ENCODE assay signal across 8 cellular contexts in the genomic region with DNA sequence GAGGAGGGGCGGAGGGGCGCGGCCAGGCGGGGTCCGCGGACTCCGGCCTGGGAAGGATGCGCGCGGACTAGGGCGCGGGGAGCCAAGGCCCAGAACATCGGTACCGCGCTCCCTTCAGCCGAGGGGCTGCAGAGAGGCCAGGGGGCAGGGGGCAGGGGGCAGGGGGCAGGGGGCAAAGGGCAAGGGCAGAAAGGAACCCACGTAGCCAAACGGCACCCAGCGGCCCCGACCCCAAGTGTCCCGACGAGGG. TPM values are rescaled to one million over a fixed set of nuclear protein-coding genes. Genes with fewer than 3 reads are reported as not detected.
DNase-seq lines count a peak whose midpoint lies in the region; ATAC-seq, FAIRE-seq and TF ChIP-seq lines count a peak whose summit lies in the region.

No MANE protein-coding gene starts in this region.

- no peak overlapping the region for H3K9ac ChIP-seq in rectal smooth muscle tissue (ENCODE audit: low read length)

- H3K27me3 ChIP-seq in WERI-Rb-1 (ENCODE audit: insufficient read depth, low read depth, severe bottlenecking) (no peaks in the 10 kb centered on the region), rectal smooth muscle tissue (ENCODE audit: control insufficient read depth, insufficient read depth, low read length) (peaks cover 5% of the 10 kb centered on the region)

- H3K36me3 ChIP-seq in WERI-Rb-1 = peaks cover 16% of the 10 kb centered on the region; the same call in 1 of the 2 replicates
- no peaks in the 10 kb centered on the region for H3K36me3 ChIP-seq in rectal smooth muscle tissue (ENCODE audit: control insufficient read depth, insufficient read depth, low read length)

- ATAC-seq in Right ventricle myocardium inferior (peak; percentile 27), HG03097 (IDR thresholded peaks at IDR 0.05; ENCODE audit: low FRiP score, unreplicated experiment) (peak; percentile 8)

- no peak for FAIRE-seq in frontal cortex (lab: Jason Lieb, UNC)

- peaks cover 5% of the 10 kb centered on the region for H3K4me1 ChIP-seq in rectal smooth muscle tissue (ENCODE audit: control insufficient read depth, insufficient read depth, low read length)

- H3K4me3 ChIP-seq in WERI-Rb-1 (ENCODE audit: low read depth, low read length) (peak overlapping the region; percentile 78), rectal smooth muscle tissue (ENCODE audit: low read length) (peak overlapping the region; percentile 79)

- H3K27ac ChIP-seq in WERI-Rb-1 (peak overlapping the region; percentile 83), rectal smooth muscle tissue (ENCODE audit: low read depth, low read length) (peak overlapping the region; percentile 85)

- H3K9me3 ChIP-seq in WERI-Rb-1 (ENCODE audit: severe bottlenecking) = no peaks in the 10 kb centered on the region

- DNase-seq in Right ventricle myocardium inferior (ENCODE audit: missing footprints) (no peak), cardiac septum (ENCODE audit: low spot score) (no peak), WERI-Rb-1 (no peak), frontal cortex (ENCODE audit: low spot score in 2 of 2) (peak; percentile 78 to 85), 8988T (no peak), DMS114 treated with DMSO at 0.1 percent for 48 hours (lab: John Stamatoyannopoulos, UW; ENCODE audit: unreplicated experiment) (no peak)

- intact Hi-C loops in Right ventricle myocardium inferior (cut with DNase I) = loop anchor here (5.0 kb wide), 1 partner anchor 216 kb away; a partner anchor contains a TSS
- intact Hi-C loops in cardiac septum (cut with DNase I) = no loop called here

- TF ChIP-seq CTCF in WERI-Rb-1 (IDR thresholded peaks at IDR 0.05; ENCODE audit: low read depth, low read length) = no peak

RNA-seq across cellular contexts. Expression of a gene that starts 0.5 kb away (rescaled TPM):
- 4.8 TPM for total RNA-seq in Right ventricle myocardium inferior
- 6.6 TPM for total RNA-seq in cardiac septum
- total RNA-seq in frontal cortex = 8.2 TPM

RNA-seq across cellular contexts. Expression of a gene that starts 54.0 kb away (rescaled TPM):
- 21.0 TPM for total RNA-seq in Right ventricle myocardium inferior
- total RNA-seq in cardiac septum = 19.3 TPM
- total RNA-seq in frontal cortex = 4.5 TPM

Comparison
In these comparisons a context has a peak if more than half of its experiments do, and no peak if none do; other contexts are left out.
1. DNase-seq: peak in frontal cortex (2 of 2); none in Right ventricle myocardium inferior (single experiment), cardiac septum (single experiment), WERI-Rb-1 (single experiment), 8988T (single experiment) and DMS114 treated with DMSO at 0.1 percent for 48 hours (single experiment).